Comparison of ENCODE assay signal across 8 cellular contexts in genomic region chr2:207046642-207047213, GRCh38.
DNase-seq lines count a peak whose midpoint lies in the region; ATAC-seq and TF ChIP-seq lines count a peak whose summit lies in the region.

No MANE protein-coding gene starts in this region.

- peaks cover 6% of the 10 kb centered on the region; the same call in 1 of the 2 replicates for H3K4me1 ChIP-seq in H9 (ENCODE audit: insufficient read depth, low read length)
- H3K4me1 ChIP-seq in gastroesophageal sphincter, result peaks cover 0 to 29% (median 0%) of the 10 kb centered on the region in 3 donors

- no peak for TF ChIP-seq CTCF in AG09309 (IDR thresholded peaks at IDR 0.05; ENCODE audit: control insufficient read depth, insufficient read depth, low read depth, low read length, missing control alignments)
- no peak for TF ChIP-seq CTCF in H9 (conservative IDR thresholded peaks at IDR 0.05)
- TF ChIP-seq CTCF in gastroesophageal sphincter (IDR thresholded peaks at IDR 0.05), result peak in 2 of 4 experiments; percentile 14 to 24

- H3K36me3 ChIP-seq in gastroesophageal sphincter, result no peaks in the 10 kb centered on the region

- no peak overlapping the region for H2BK5ac ChIP-seq in H9 (ENCODE audit: insufficient read length, low read length)

- peaks cover 24 to 38% of the 10 kb centered on the region in 2 experiments for H3K4me1 Mint-ChIP-seq in H9
- peaks cover 19% of the 10 kb centered on the region for H3K4me1 Mint-ChIP-seq in stimulated activated naive CD8-positive, alpha-beta T cell treated with anti-CD3 and anti-CD28 coated beads, Interleukin-15, Interleukin-2, amounts not matched to agents 100 ng/mL and 50 ng/mL, for 24 hours (ENCODE audit: low read depth)

- TF ChIP-seq EP300 in gastroesophageal sphincter (IDR thresholded peaks at IDR 0.05), result no peak

- peak; percentile 22 for ATAC-seq in gastroesophageal sphincter

- H3K9me3 Mint-ChIP-seq in H9, result no peaks in the 10 kb centered on the region
- H3K9me3 Mint-ChIP-seq in stimulated activated naive CD8-positive, alpha-beta T cell treated with anti-CD3 and anti-CD28 coated beads, Interleukin-15, Interleukin-2, amounts not matched to agents 100 ng/mL and 50 ng/mL, for 24 hours, result no peaks in the 10 kb centered on the region

- H3K4ac ChIP-seq in H9 (ENCODE audit: low read depth, low read length), result no peak overlapping the region

- H2AFZ ChIP-seq in H9 (ENCODE audit: low read length), result peak overlapping the region; percentile 23

- H3K4me3 Mint-ChIP-seq in H9, result no peak overlapping the region
- H3K4me3 Mint-ChIP-seq in stimulated activated naive CD8-positive, alpha-beta T cell treated with anti-CD3 and anti-CD28 coated beads, Interleukin-15, Interleukin-2, amounts not matched to agents 100 ng/mL and 50 ng/mL, for 24 hours, result peak overlapping the region; percentile 9

- WGBS in H9 (ENCODE audit: extremely low coverage, insufficient read length, low lambda C conversion rate), result no CpG with 5 or more reads among the region's 5 CpGs
- WGBS in gastroesophageal sphincter (ENCODE audit: low coverage in 1 of 2), 2 donors, result 34 to 46% methylated on average over 4 to 5 of the region's 5 CpGs

- H3K9ac ChIP-seq in H9 (ENCODE audit: extremely low read depth, insufficient read length, low read length), result no peak overlapping the region

- H3K36me3 Mint-ChIP-seq in H9 (ENCODE audit: insufficient read depth in 1 of 3, low read depth in 3 of 3), result no peaks in the 10 kb centered on the region; a peak in 1 of 7 replicates
- H3K36me3 Mint-ChIP-seq in stimulated activated naive CD8-positive, alpha-beta T cell treated with anti-CD3 and anti-CD28 coated beads, Interleukin-15, Interleukin-2, amounts not matched to agents 100 ng/mL and 50 ng/mL, for 24 hours (ENCODE audit: low read depth), result no peaks in the 10 kb centered on the region

- peak overlapping the region; percentile 65 for H2BK20ac ChIP-seq in H9 (ENCODE audit: low read depth, low read length, poor library complexity, severe bottlenecking)

- H3K4me2 ChIP-seq in H9 (ENCODE audit: insufficient read depth, insufficient read length, low read length), result no peak overlapping the region

- H3K27ac ChIP-seq in H9 (ENCODE audit: insufficient read length, low read depth, low read length) (no peak overlapping the region), gastroesophageal sphincter (no peak overlapping the region)

- H3K14ac ChIP-seq in H9 (ENCODE audit: insufficient read depth, low read length), result no peak overlapping the region

- no peaks in the 10 kb centered on the region for H3K27me3 Mint-ChIP-seq in H9 (ENCODE audit: low read depth)
- H3K27me3 Mint-ChIP-seq in stimulated activated naive CD8-positive, alpha-beta T cell treated with anti-CD3 and anti-CD28 coated beads, Interleukin-15, Interleukin-2, amounts not matched to agents 100 ng/mL and 50 ng/mL, for 24 hours, result peaks cover 9% of the 10 kb centered on the region

- H2AK5ac ChIP-seq in H9 (ENCODE audit: insufficient read length, low read length), result no peak overlapping the region

- no peak overlapping the region for H4K8ac ChIP-seq in H9 (replicated peaks; ENCODE audit: insufficient read length, low read depth, low read length)

- no peak overlapping the region for H3K23ac ChIP-seq in H9 (ENCODE audit: insufficient read length, low read depth, low read length)

- no peaks in the 10 kb centered on the region for H3K23me2 ChIP-seq in H9 (ENCODE audit: insufficient read length, low read depth, low read length, poor library complexity, severe bottlenecking)

- H3K79me2 ChIP-seq in H9 (ENCODE audit: insufficient read depth, low read length), result no peaks in the 10 kb centered on the region

- no peak overlapping the region for H2BK12ac ChIP-seq in H9 (ENCODE audit: insufficient read length, low read depth, low read length)

- no peak overlapping the region for H3K56ac ChIP-seq in H9 (ENCODE audit: insufficient read length, low read depth, low read length)

- no peaks in the 10 kb centered on the region for H4K20me1 ChIP-seq in H9 (ENCODE audit: control insufficient read depth, insufficient read depth, insufficient read length)

- no peak overlapping the region for H2BK15ac ChIP-seq in H9 (ENCODE audit: low read depth, low read length)

- H4K91ac ChIP-seq in H9 (ENCODE audit: insufficient read length, low read depth, low read length), result no peak overlapping the region

- H4K5ac ChIP-seq in H9 (ENCODE audit: insufficient read length, low read depth, low read length), result no peak overlapping the region

- H3K27ac Mint-ChIP-seq in H9, result no peak overlapping the region
- peak overlapping the region; percentile 64 for H3K27ac Mint-ChIP-seq in stimulated activated naive CD8-positive, alpha-beta T cell treated with anti-CD3 and anti-CD28 coated beads, Interleukin-15, Interleukin-2, amounts not matched to agents 100 ng/mL and 50 ng/mL, for 24 hours

- H3K27me3 ChIP-seq in H9 (ENCODE audit: insufficient read depth, low read length) (no peaks in the 10 kb centered on the region), gastroesophageal sphincter (no peaks in the 10 kb centered on the region)

- H3K18ac ChIP-seq in H9 (ENCODE audit: insufficient read length, low read depth, low read length), result no peak overlapping the region

- no peak overlapping the region for H2BK120ac ChIP-seq in H9 (ENCODE audit: low read depth, low read length, poor library complexity, severe bottlenecking)

- no peak for TF ChIP-seq POLR2A in gastroesophageal sphincter (IDR thresholded peaks at IDR 0.05)

- no peak overlapping the region for H3T11ph ChIP-seq in H9 (ENCODE audit: low read length)

- no peak overlapping the region for H3K4me3 ChIP-seq in AG09309 (ENCODE audit: control insufficient read depth, low read depth, low read length)
- no peak overlapping the region for H3K4me3 ChIP-seq in gastroesophageal sphincter

- peak; percentile 16 for DNase-seq in AG09309 (ENCODE audit: low read depth)
- DNase-seq in H9, result no peak
- peak; percentile 27 to 29 for DNase-seq in activated CD4-positive, alpha-beta T cell treated with anti-CD3 and anti-CD28 coated beads for 4 hours
- DNase-seq in LoVo (ENCODE audit: low spot score), result no peak
- DNase-seq in DMS 273 (lab: John Stamatoyannopoulos, UW; ENCODE audit: unreplicated experiment), result no peak
- no peak for DNase-seq in NCI-H1092 treated with DMSO at 0.1 percent for 48 hours (lab: John Stamatoyannopoulos, UW)

- H3K9me3 ChIP-seq in H9 (ENCODE audit: control insufficient read depth, low read depth, low read length) (no peaks in the 10 kb centered on the region), gastroesophageal sphincter (no peaks in the 10 kb centered on the region)

- no peaks in the 10 kb centered on the region for H3K79me1 ChIP-seq in H9 (ENCODE audit: insufficient read depth, low read depth, low read length, poor library complexity, severe bottlenecking)

Comparison
In these comparisons a context has a peak if more than half of its experiments do, and no peak if none do; other contexts are left out.
1. DNase-seq: peak in AG09309 (single experiment) and activated CD4-positive, alpha-beta T cell treated with anti-CD3 and anti-CD28 coated beads for 4 hours (2 of 2); none in H9 (single experiment), LoVo (single experiment), DMS 273 (single experiment) and NCI-H1092 treated with DMSO at 0.1 percent for 48 hours (single experiment).